21 cellular contexts compared by ENCODE assay signal in the genomic region with DNA sequence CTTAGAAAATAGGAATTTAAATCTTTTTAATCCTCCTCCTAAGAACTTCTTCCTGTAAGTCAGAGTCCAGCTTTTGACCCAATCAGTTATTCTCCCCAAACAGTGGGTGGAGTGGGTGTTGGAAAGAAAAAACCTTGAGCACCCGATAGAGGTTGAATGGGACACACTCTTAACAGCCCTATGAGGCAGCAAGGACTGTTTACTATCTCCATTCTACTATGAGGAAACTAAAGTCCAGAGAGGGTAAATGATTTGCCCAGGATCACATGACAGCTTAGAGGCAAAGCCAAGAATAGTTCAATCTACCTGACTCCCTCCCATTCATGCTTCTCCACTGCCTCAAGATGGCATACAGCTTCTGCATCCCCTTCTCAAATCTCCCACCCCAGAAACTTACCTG.
"Had no signal": no experiment of that assay in that cellular context is flagged by ENCODE, and none has a peak within 500 bp of the region (broad histone marks: within the 10 kb centered on the region; RNA-seq: fewer than 3 reads in every experiment).

No MANE protein-coding gene starts in this region.

- H3K9ac ChIP-seq: neural progenitor cell had no signal

- H3K9me3 ChIP-seq: heart right ventricle, left ventricle myocardium inferior, spleen, thyroid gland, uterus had no signal

- FAIRE-seq: keratinocyte had no signal

- H2AFZ ChIP-seq: neural progenitor cell had no signal

- H3K4me3 ChIP-seq: heart right ventricle, left ventricle myocardium inferior, neural progenitor cell, spleen, thyroid gland, uterus had no signal

- H3K27ac ChIP-seq: heart right ventricle, left ventricle myocardium inferior, neural progenitor cell, spleen, thyroid gland, uterus had no signal

- H3K27me3 ChIP-seq: neural progenitor cell, thyroid gland, uterus had no signal

- ATAC-seq: activated CD4-positive, CD25-positive, alpha-beta regulatory T cell treated with anti-CD3 and anti-CD28 coated beads, Interleukin-2, amount 50 U/mL, for 24 hours; heart right ventricle; naive thymus-derived CD8-positive, alpha-beta T cell; stimulated activated naive CD8-positive, alpha-beta T cell treated with anti-CD3 and anti-CD28 coated beads, Interleukin-15, Interleukin-2, amounts not matched to agents 100 U/mL and 50 U/mL, for 24 hours had no signal

- H3K36me3 ChIP-seq: heart right ventricle, left ventricle myocardium inferior, neural progenitor cell, spleen, thyroid gland, uterus had no signal

- H3K4me1 ChIP-seq: left ventricle myocardium inferior, neural progenitor cell, spleen, thyroid gland, uterus had no signal

- DNase-seq: activated CD4-positive, alpha-beta memory T cell treated with anti-CD3 and anti-CD28 coated beads, Interleukin-2, amount 10 ng/mL, durations not matched to agents 7 days and 5 days; activated CD4-positive, alpha-beta T cell treated with anti-CD3 and anti-CD28 coated beads, Interleukin-2, amount 10 ng/mL, durations not matched to agents 24 days and 14 days; activated effector memory CD4-positive, alpha-beta T cell treated with anti-CD3 and anti-CD28 coated beads, Interleukin-2, amount 50 U/mL, for 16 hours; activated naive CD4-positive, alpha-beta T cell treated with anti-CD3 and anti-CD28 coated beads, Interleukin-2, amount 10 ng/mL, durations not matched to agents 7 days and 5 days; cerebellar nuclear complex; effector CD4-positive, alpha-beta T cell; erythroblast; foreskin fibroblast; heart right ventricle; left ventricle myocardium inferior; naive thymus-derived CD8-positive, alpha-beta T cell; retina; spleen; stimulated activated CD4-positive, alpha-beta T cell treated with anti-CD3 and anti-CD28 coated beads, Interleukin-4, amount 100 ng/mL, for 24 hours; stimulated activated naive CD8-positive, alpha-beta T cell treated with anti-CD3 and anti-CD28 coated beads, Interleukin-15, Interleukin-2, amounts not matched to agents 100 U/mL and 50 U/mL, for 24 hours; substantia nigra; thyroid gland; uterus had no signal

- H3K4me2 ChIP-seq: neural progenitor cell had no signal
